ENCODE assay signal across 8 cellular contexts in genomic region chr6:2725999-2726567, GRCh38. TPM values are rescaled to one million over a fixed set of nuclear protein-coding genes. Genes with fewer than 3 reads are reported as not detected.
DNase-seq lines count a peak whose midpoint lies in the region; ATAC-seq and TF ChIP-seq lines count a peak whose summit lies in the region.

No MANE protein-coding gene starts in this region.

- H3K27ac ChIP-seq in neuronal stem cell (replicated peaks; ENCODE audit: low read length): no peak overlapping the region

- no peak overlapping the region for H4K91ac ChIP-seq in neuronal stem cell (ENCODE audit: low read depth, low read length, poor library complexity)

- peak overlapping the region; percentile 28 for H3K27ac Mint-ChIP-seq in activated B cell treated with CpG ODN at 0.5 μM for 24 hours

- H3K27me3 ChIP-seq in neuronal stem cell (ENCODE audit: control insufficient read depth in 3 of 3, insufficient read depth in 3 of 3, low read depth in 1 of 3, low read length in 3 of 3): peaks cover 0 to 3% (median 0%) of the 10 kb centered on the region in 3 experiments

- no peak overlapping the region for H3K4me3 ChIP-seq in neuronal stem cell (ENCODE audit: low read length in 2 of 2)

- no peak for TF ChIP-seq POLR2A in GM18505 (IDR thresholded peaks at IDR 0.05; ENCODE audit: borderline replicate concordance, extremely low read depth, insufficient read depth, insufficient read length)

- H3K18ac ChIP-seq in neuronal stem cell (ENCODE audit: low read length): no peak overlapping the region

- no peak overlapping the region for H3K14ac ChIP-seq in neuronal stem cell (ENCODE audit: low read length)

- no peak overlapping the region for H2BK5ac ChIP-seq in neuronal stem cell (ENCODE audit: low read length)

- H3K9me3 ChIP-seq in neuronal stem cell (replicated peaks in 1 of 2; ENCODE audit: control insufficient read depth in 2 of 2, insufficient read depth in 1 of 2, low read depth in 1 of 2, low read length in 2 of 2): no peaks in the 10 kb centered on the region

- CTCF ChIA-PET in activated B cell treated with CpG ODN at 0.5 μM for 24 hours (lab: Charles Lee): interaction anchor here (1.2 kb wide), 1 partner anchor 31 kb away, joined by 3 read pairs; no protein-coding TSS in a partner anchor

- no peak overlapping the region for H2BK120ac ChIP-seq in neuronal stem cell (ENCODE audit: low read depth, low read length)

- H2AK5ac ChIP-seq in neuronal stem cell (ENCODE audit: low read depth, low read length): no peak overlapping the region

- H3K79me1 ChIP-seq in neuronal stem cell (ENCODE audit: low read depth, low read length): no peaks in the 10 kb centered on the region

- H2BK15ac ChIP-seq in neuronal stem cell (ENCODE audit: low read length): no peak overlapping the region

- no peak overlapping the region for H3K4me3 Mint-ChIP-seq in activated B cell treated with CpG ODN at 0.5 μM for 24 hours

- peaks cover 7% of the 10 kb centered on the region for H3K9me3 Mint-ChIP-seq in activated B cell treated with CpG ODN at 0.5 μM for 24 hours

- peaks cover 8% of the 10 kb centered on the region for H3K4me1 Mint-ChIP-seq in activated B cell treated with CpG ODN at 0.5 μM for 24 hours

- no peak overlapping the region for H3K9ac ChIP-seq in neuronal stem cell (ENCODE audit: low read depth, low read length, poor library complexity)

- intact Hi-C loops in activated B cell treated with CpG ODN at 0.5 μM for 24 hours (cut with micrococcal nuclease): no loop called here

- no peaks in the 10 kb centered on the region for H3K36me3 ChIP-seq in neuronal stem cell (replicated peaks in 1 of 2; ENCODE audit: control insufficient read depth in 2 of 2, insufficient read depth in 2 of 2, low read length in 2 of 2)

- TF ChIP-seq CTCF in activated B cell treated with CpG ODN at 0.5 μM for 24 hours (IDR thresholded peaks at IDR 0.05): no peak

- H3K27me3 Mint-ChIP-seq in activated B cell treated with CpG ODN at 0.5 μM for 24 hours: peaks cover 5% of the 10 kb centered on the region

- H3K36me3 Mint-ChIP-seq in activated B cell treated with CpG ODN at 0.5 μM for 24 hours (ENCODE audit: low read depth): no peaks in the 10 kb centered on the region

- H3K4me1 ChIP-seq in neuronal stem cell (ENCODE audit: control insufficient read depth in 2 of 2, insufficient read depth in 1 of 2, low read depth in 1 of 2, low read length in 2 of 2): peaks cover 2 to 3% of the 10 kb centered on the region in 2 donors

- H3K23ac ChIP-seq in neuronal stem cell (ENCODE audit: low read depth, low read length, poor library complexity): no peak overlapping the region

- ATAC-seq in GM18868 (IDR thresholded peaks at IDR 0.05; ENCODE audit: unreplicated experiment): peak; percentile 74
- ATAC-seq in HG03135 (IDR thresholded peaks at IDR 0.05; ENCODE audit: unreplicated experiment): peak; percentile 80
- ATAC-seq in activated B cell treated with CpG ODN at 0.5 μM for 24 hours (ENCODE audit: low read depth): peak; percentile 85
- no peak for ATAC-seq in GM18505 (IDR thresholded peaks at IDR 0.05; ENCODE audit: unreplicated experiment)

- DNase-seq in activated B cell treated with CpG ODN at 0.5 μM for 24 hours (no peak), neuronal stem cell (ENCODE audit: low spot score) (no peak), SKM-1 (lab: John Stamatoyannopoulos, UW; ENCODE audit: unreplicated experiment) (no peak), SW 1271 (lab: John Stamatoyannopoulos, UW) (no peak)
- no peak for DNase-seq in stimulated activated CD4-positive, alpha-beta T cell treated with anti-CD3 and anti-CD28 coated beads, Interleukin-12 subunit alpha, Interleukin-12 subunit beta, amount 100 ng/mL, for 4 hours

- POLR2A ChIA-PET in activated B cell treated with CpG ODN at 0.5 μM for 24 hours (lab: Charles Lee): no interaction called here

- peak overlapping the region; percentile 64 for H2AFZ ChIP-seq in neuronal stem cell (ENCODE audit: low read length)

- no CpG with 5 or more reads among the region's 8 CpGs for WGBS in neuronal stem cell (ENCODE audit: extremely low coverage in 2 of 2, insufficient read length in 2 of 2, insufficient replicate concordance in 1 of 2), 2 donors

- no peak overlapping the region for H2BK12ac ChIP-seq in neuronal stem cell (ENCODE audit: low read length)

- no peak overlapping the region for H4K8ac ChIP-seq in neuronal stem cell (ENCODE audit: low read depth, low read length)

- no peak overlapping the region for H3K4me2 ChIP-seq in neuronal stem cell (ENCODE audit: insufficient read depth, low read length, poor library complexity, severe bottlenecking)

- H3K4ac ChIP-seq in neuronal stem cell (ENCODE audit: low read length): no peak overlapping the region

RNA-seq across cellular contexts. Expression of gene MYLK4, which starts 24.6 kb away (rescaled TPM):
- total RNA-seq in activated B cell treated with CpG ODN at 0.5 μM for 24 hours: 0.49 and 0.58 TPM in 2 replicates
- 0.07 TPM for polyA plus RNA-seq in neuronal stem cell (2013, experiment 1 of 2)
- polyA plus RNA-seq in neuronal stem cell (2013, experiment 2 of 2): 0.08 TPM

RNA-seq across cellular contexts. Expression of gene WRNIP1, which starts 39.1 kb away (rescaled TPM):
- total RNA-seq in activated B cell treated with CpG ODN at 0.5 μM for 24 hours: 31.6 and 31.9 TPM in 2 replicates
- 24.6 TPM for polyA plus RNA-seq in neuronal stem cell (2013, experiment 1 of 2)
- 24.2 TPM for polyA plus RNA-seq in neuronal stem cell (2013, experiment 2 of 2)
